In genomic region chr22:18906896-18907295, GRCh38 we compare ENCODE assay signal across 16 cellular contexts. TPM values are rescaled to one million over a fixed set of nuclear protein-coding genes. Genes with fewer than 3 reads are reported as not detected.
DNase-seq lines count a peak whose midpoint lies in the region; ATAC-seq and TF ChIP-seq lines count a peak whose summit lies in the region.
"Had no signal": no experiment of that assay in that cellular context is flagged by ENCODE, and none has a peak within 500 bp of the region (broad histone marks: within the 10 kb centered on the region; RNA-seq: fewer than 3 reads in every experiment).

No MANE protein-coding gene starts in this region.

- H3K27ac ChIP-seq in right atrium auricular region (no peak overlapping the region), GM23338 (ENCODE audit: low read depth) (no peak overlapping the region), hepatocyte (no peak overlapping the region), psoas muscle (no peak overlapping the region)

- ATAC-seq in Right ventricle myocardium inferior = peak; percentile 14
- ATAC-seq in GM23338 = peak; percentile 64
- ATAC-seq in psoas muscle = peak; percentile 60 to 75 (median 68)
- ATAC-seq in HG03571 (IDR thresholded peaks at IDR 0.05; ENCODE audit: unreplicated experiment) = no peak

- H2AFZ ChIP-seq in GM23338 (no peak overlapping the region), hepatocyte (no peak overlapping the region)

- no peaks in the 10 kb centered on the region for H3K79me2 ChIP-seq in GM23338 (replicated peaks; ENCODE audit: insufficient read depth)
- no peaks in the 10 kb centered on the region for H3K79me2 ChIP-seq in hepatocyte

- no peaks in the 10 kb centered on the region for H3F3A ChIP-seq in GM23338 (replicated peaks; ENCODE audit: low read depth)

- no peak overlapping the region for H3K4me3 ChIP-seq in right atrium auricular region
- no peak overlapping the region for H3K4me3 ChIP-seq in GM23338
- no peak overlapping the region for H3K4me3 ChIP-seq in hepatocyte
- no peak overlapping the region for H3K4me3 ChIP-seq in psoas muscle
- H3K4me3 ChIP-seq: HAP-1 had no signal

- H3K4me1 Mint-ChIP-seq in GM23338 = no peaks in the 10 kb centered on the region
- H3K4me1 Mint-ChIP-seq: CD14-positive monocyte, IgD-negative memory B cell had no signal

- no peak for TF ChIP-seq CTCF in right atrium auricular region (IDR thresholded peaks at IDR 0.05)
- TF ChIP-seq CTCF in GM23338 (conservative IDR thresholded peaks at IDR 0.05; ENCODE audit: low read depth in 2 of 2) = no peak
- TF ChIP-seq CTCF in hepatocyte (IDR thresholded peaks at IDR 0.05; ENCODE audit: poor library complexity) = no peak
- no peak for TF ChIP-seq CTCF in psoas muscle (IDR thresholded peaks at IDR 0.05)

- H4K20me1 ChIP-seq in GM23338 (replicated peaks; ENCODE audit: insufficient read depth) (no peaks in the 10 kb centered on the region), hepatocyte (ENCODE audit: insufficient read depth, poor library complexity, severe bottlenecking) (no peaks in the 10 kb centered on the region)

- no peak overlapping the region for H3K4me2 ChIP-seq in GM23338
- H3K4me2 ChIP-seq in hepatocyte = peak overlapping the region; percentile 53

- H3K9me3 ChIP-seq in right atrium auricular region (no peaks in the 10 kb centered on the region), hepatocyte (ENCODE audit: low read depth) (no peaks in the 10 kb centered on the region), psoas muscle (no peaks in the 10 kb centered on the region)
- H3K9me3 ChIP-seq: HAP-1 had no signal

- H3K36me3 Mint-ChIP-seq in GM23338 (ENCODE audit: low read depth) = no peaks in the 10 kb centered on the region
- H3K36me3 Mint-ChIP-seq: CD14-positive monocyte, IgD-negative memory B cell had no signal

- H3K36me3 ChIP-seq in right atrium auricular region (no peaks in the 10 kb centered on the region), GM23338 (ENCODE audit: insufficient read depth) (no peaks in the 10 kb centered on the region), hepatocyte (replicated peaks; ENCODE audit: insufficient read depth, low read depth) (no peaks in the 10 kb centered on the region), psoas muscle (ENCODE audit: insufficient read depth in 1 of 2, low read depth in 1 of 2) (no peaks in the 10 kb centered on the region)
- H3K36me3 ChIP-seq: HAP-1 had no signal

- H3K9me2 ChIP-seq in GM23338 (ENCODE audit: insufficient read depth) = no peaks in the 10 kb centered on the region
- no peaks in the 10 kb centered on the region for H3K9me2 ChIP-seq in hepatocyte (replicated peaks; ENCODE audit: insufficient read depth)

- WGBS in hepatocyte (ENCODE audit: low lambda C conversion rate, missing lambda C conversion rate) = 8% methylated on average over 7 of the region's 13 CpGs
- 14 to 32% methylated on average over 5 to 7 of the region's 13 CpGs; no CpG with 5 or more reads in 1 of the 3 donors for WGBS in psoas muscle, 3 donors

- DNase-seq in Right ventricle myocardium inferior (ENCODE audit: missing footprints) = no peak
- no peak for DNase-seq in right atrium auricular region (ENCODE audit: low spot score)
- no peak for DNase-seq in GM23338 (ENCODE audit: low spot score)
- DNase-seq in hepatocyte (ENCODE audit: low spot score) = no peak
- peak in 1 of 2 donors; percentile 11 for DNase-seq in psoas muscle
- no peak for DNase-seq in putamen (ENCODE audit: low spot score)
- no peak for DNase-seq in posterior vena cava (ENCODE audit: low spot score)
- DNase-seq: COR-L47, DMS53, NCI-H1417 treated with DMSO at 0.1 percent for 48 hours, NCI-H2081, NCI-H526 had no signal

- intact Hi-C loops in Right ventricle myocardium inferior (cut with DNase I) = no loop called here
- intact Hi-C loops in psoas muscle (cut with DNase I) = no loop called here
- intact Hi-C loops in posterior vena cava (cut with DNase I) = no loop called here

- H3K4me1 ChIP-seq in right atrium auricular region (no peaks in the 10 kb centered on the region), GM23338 (ENCODE audit: insufficient read depth) (no peaks in the 10 kb centered on the region), hepatocyte (ENCODE audit: insufficient read depth) (no peaks in the 10 kb centered on the region), psoas muscle (no peaks in the 10 kb centered on the region)
- H3K4me1 ChIP-seq: HAP-1 had no signal

- no peaks in the 10 kb centered on the region for H3K9me3 Mint-ChIP-seq in GM23338
- H3K9me3 Mint-ChIP-seq: CD14-positive monocyte, IgD-negative memory B cell had no signal

- H3K27ac Mint-ChIP-seq in GM23338 = no peak overlapping the region
- H3K27ac Mint-ChIP-seq: CD14-positive monocyte, IgD-negative memory B cell had no signal

- H3K4me3 Mint-ChIP-seq in GM23338 = no peak overlapping the region
- H3K4me3 Mint-ChIP-seq: CD14-positive monocyte, IgD-negative memory B cell had no signal

- H3K27me3 Mint-ChIP-seq in GM23338 (ENCODE audit: insufficient read depth, low read depth, poor library complexity) = no peaks in the 10 kb centered on the region
- H3K27me3 Mint-ChIP-seq: IgD-negative memory B cell had no signal

- no peaks in the 10 kb centered on the region for H3K27me3 ChIP-seq in right atrium auricular region
- no peaks in the 10 kb centered on the region for H3K27me3 ChIP-seq in GM23338 (ENCODE audit: insufficient read depth)
- H3K27me3 ChIP-seq in hepatocyte = no peaks in the 10 kb centered on the region
- no peaks in the 10 kb centered on the region for H3K27me3 ChIP-seq in psoas muscle (ENCODE audit: insufficient read depth in 3 of 3, low read length in 2 of 3)

TF ChIP-seq in GM23338, 12 proteins besides CTCF, POLR2A, EP300 and RAD21 (continues in another document):
- TF ChIP-seq POLR2AphosphoS5 (IDR thresholded peaks at IDR 0.05; ENCODE audit: low read depth) = no peak

RNA-seq across cellular contexts. Expression of gene DGCR6, which starts 0.8 kb away (rescaled TPM):
- total RNA-seq in Right ventricle myocardium inferior (8.0 TPM), right atrium auricular region (10 to 100 TPM in 1 of 2 donors, 1 to 10 TPM in 1; 2.9 to 17.5 TPM), hepatocyte (6.3 and 7.9 TPM in 2 replicates), psoas muscle (10 to 100 TPM; 13.1 to 30.6 (median 21.7) TPM), posterior vena cava (1 to 10 TPM; 1.0 to 3.5 TPM)
- total RNA-seq in GM23338 (2014; rRNA removed; shearing (Covaris generic)) = 2.3 and 4.6 TPM in 2 replicates
- polyA plus RNA-seq in GM23338 (2016; fragmentation: Nextera tagmentation; extraction: Ambion mirVana) (1.4 and 2.2 TPM in 2 replicates), hepatocyte (6.8 and 8.9 TPM in 2 replicates), psoas muscle (10 to 100 TPM in 1 of 3 donors, 1 to 10 TPM in 2; 8.0 to 27.7 (median 8.9) TPM)

RNA-seq across cellular contexts. Expression of gene PRODH, which starts 29.2 kb away (rescaled TPM):
- 7.4 TPM for total RNA-seq in Right ventricle myocardium inferior
- total RNA-seq in right atrium auricular region = 1 to 10 TPM; 1.7 to 8.0 TPM
- 31.9 and 67.4 TPM in 2 replicates for total RNA-seq in GM23338 (2014; rRNA removed; shearing (Covaris generic))
- polyA plus RNA-seq in GM23338 (2016; fragmentation: Nextera tagmentation; extraction: Ambion mirVana) = 7.6 and 10.0 TPM in 2 replicates
- total RNA-seq in hepatocyte = 27.2 and 27.9 TPM in 2 replicates
- polyA plus RNA-seq in hepatocyte = 26.4 and 27.9 TPM in 2 replicates
- 10 to 100 TPM in 3 of 4 donors, 1 to 10 TPM in 1; 4.5 to 52.6 (median 14.0) TPM for total RNA-seq in psoas muscle
- polyA plus RNA-seq in psoas muscle = 10 to 100 TPM in 1 of 3 donors, 1 to 10 TPM in 2; 1.6 to 11.3 (median 4.5) TPM
- 1 to 10 TPM in 1 of 2 donors, under 1 TPM in 1; 0.33 to 3.4 TPM for total RNA-seq in posterior vena cava
- polyA plus RNA-seq: CD14-positive monocyte, IgD-negative memory B cell had no signal
